20 cellular contexts compared by ENCODE assay signal in genomic region chr16:1832831-1833454, GRCh38. TPM values are rescaled to one million over a fixed set of nuclear protein-coding genes. Genes with fewer than 3 reads are reported as not detected.
A peak's percentile ranks its signal among the peaks of the same experiment; 100 is the strongest.
DNase-seq lines count a peak whose midpoint lies in the region; ATAC-seq and TF ChIP-seq lines count a peak whose summit lies in the region.
"Had no signal": no experiment of that assay in that cellular context is flagged by ENCODE, and none has a peak within 500 bp of the region (broad histone marks: within the 10 kb centered on the region; RNA-seq: fewer than 3 reads in every experiment).

No MANE protein-coding gene starts in this region.

- H3K9me3 ChIP-seq in HEK293 (ENCODE audit: control insufficient read depth, insufficient read depth, low read depth, low read length) (no peaks in the 10 kb centered on the region), SJCRH30 (replicated peaks) (no peaks in the 10 kb centered on the region), esophagus squamous epithelium (no peaks in the 10 kb centered on the region)

- WGBS in esophagus squamous epithelium, 2 donors, result 71 to 86% methylated on average over 5 of the region's 9 CpGs

- no peaks in the 10 kb centered on the region for H3K4me1 ChIP-seq in HEK293 (ENCODE audit: control insufficient read depth, insufficient read depth, low read length)
- H3K4me1 ChIP-seq in SJCRH30, result peaks cover 11% of the 10 kb centered on the region
- peaks cover 9 to 61% (median 26%) of the 10 kb centered on the region in 3 donors for H3K4me1 ChIP-seq in esophagus squamous epithelium

- no peak for ATAC-seq in GM18909 (IDR thresholded peaks at IDR 0.05; ENCODE audit: poor library complexity, unreplicated experiment)
- ATAC-seq: left ventricle myocardium superior had no signal

- POLR2A ChIA-PET in HEK293 (lab: Yijun Ruan, JAX), result no interaction called here

- H3K27ac ChIP-seq in HEK293 (ENCODE audit: extremely low read depth, low read depth, low read length), result no peak overlapping the region
- H3K27ac ChIP-seq in SJCRH30, result no peak overlapping the region
- H3K27ac ChIP-seq in esophagus squamous epithelium, result peak overlapping the region in 3 of 4 donors; percentile 39 to 86 (median 85)
- H3K27ac ChIP-seq: GM23248, VCaP had no signal

- H3K36me3 ChIP-seq in HEK293 (ENCODE audit: control insufficient read depth in 2 of 2, insufficient read depth in 1 of 2, low read length in 2 of 2) (peaks cover 0 to 15% of the 10 kb centered on the region in 2 experiments; a peak in 1 of 3 replicates), SJCRH30 (peaks cover 4% of the 10 kb centered on the region; the same call in 1 of the 2 replicates), esophagus squamous epithelium (peaks cover 0 to 31% (median 0%) of the 10 kb centered on the region in 3 donors)

- H3K4me3 ChIP-seq in HEK293 (ENCODE audit: low read depth, low read length) (no peak overlapping the region), SJCRH30 (no peak overlapping the region), esophagus squamous epithelium (no peak overlapping the region)
- H3K4me3 ChIP-seq: GM23248 had no signal

- H3K27me3 ChIP-seq in SJCRH30 (no peaks in the 10 kb centered on the region), esophagus squamous epithelium (no peaks in the 10 kb centered on the region)

- DNase-seq in COLO668 (lab: John Stamatoyannopoulos, UW; ENCODE audit: unreplicated experiment) (peak; percentile 46), SJCRH30 (peak; percentile 68), esophagus squamous epithelium (lab: John Stamatoyannopoulos, UW) (no peak), NCI-H1694 treated with DMSO at 0.1 percent for 48 hours (lab: John Stamatoyannopoulos, UW) (no peak), 8988T (no peak), T-helper 2 cell (no peak)
- DNase-seq: activated CD4-positive, alpha-beta T cell treated with anti-CD3 and anti-CD28 coated beads, Interleukin-2, amount 50 U/mL, for 4 hours; activated naive CD4-positive, alpha-beta T cell treated with anti-CD3 and anti-CD28 coated beads, Interleukin-2, amount 10 ng/mL, durations not matched to agents 7 days and 5 days; CD4-positive, CD25-positive, alpha-beta regulatory T cell; DMS153; effector CD8-positive, alpha-beta T cell; GM23248; head of caudate nucleus; left ventricle myocardium superior; NCI-H226; stimulated activated CD4-positive, alpha-beta T cell treated with anti-CD3 and anti-CD28 coated beads, Interleukin-15, amount 100 ng/mL, for 24 hours had no signal

- intact Hi-C loops in esophagus squamous epithelium (cut with DNase I), result no loop called here

- TF ChIP-seq CTCF in HEK293 (tag by site-specific recombination; IDR thresholded peaks at IDR 0.05) (no peak), esophagus squamous epithelium (IDR thresholded peaks at IDR 0.05) (no peak)

- TF ChIP-seq POLR2A in esophagus squamous epithelium (IDR thresholded peaks at IDR 0.05), result no peak

- CTCF ChIA-PET in HEK293 (lab: Yijun Ruan, JAX), result interaction anchor here (1.0 kb wide), 1 partner anchor 33 kb away, joined by 3 read pairs; no protein-coding TSS in a partner anchor

TF ChIP-seq in HEK293, 187 proteins besides CTCF, POLR2A, EP300 and RAD21 (continues in another document):
- TF ChIP-seq ZNF211 (tag by site-specific recombination; IDR thresholded peaks at IDR 0.05; ENCODE audit: low read depth) (no peak), AEBP2 (tag by site-specific recombination; IDR thresholded peaks at IDR 0.05; ENCODE audit: borderline replicate concordance) (no peak), GLIS1 (tag by site-specific recombination; IDR thresholded peaks at IDR 0.05) (peak; percentile 88), ZSCAN4 (tag by site-specific recombination; IDR thresholded peaks at IDR 0.05) (no peak), ZNF530 (tag by site-specific recombination; IDR thresholded peaks at IDR 0.05; ENCODE audit: low read depth) (no peak), PRDM10 (tag by site-specific recombination; IDR thresholded peaks at IDR 0.05) (0 out of 2 replicates have a peak, but pooled peaks have one; percentile 27), ZNF26 (tag by site-specific recombination; IDR thresholded peaks at IDR 0.05) (no peak), ZIC2 (tag by site-specific recombination; IDR thresholded peaks at IDR 0.05) (peak; percentile 41)

RNA-seq across cellular contexts. Expression of gene FAHD1, which starts 5.9 kb away (rescaled TPM):
- 16.2 and 19.5 TPM in 2 replicates for total RNA-seq in SJCRH30 (2014; rRNA removed; shearing (Covaris generic))
- 10 to 100 TPM; 34.3 to 52.3 (median 46.9) TPM for total RNA-seq in esophagus squamous epithelium

RNA-seq across cellular contexts. Expression of gene HAGH, which starts 6.3 kb away (rescaled TPM):
- 14.6 and 15.0 TPM in 2 replicates for total RNA-seq in SJCRH30 (2014; rRNA removed; shearing (Covaris generic))
- 10 to 100 TPM; 30.6 to 56.5 (median 43.4) TPM for total RNA-seq in esophagus squamous epithelium

RNA-seq across cellular contexts. Expression of gene MEIOB, which starts 39.0 kb away (rescaled TPM):
- total RNA-seq in SJCRH30 (2014; rRNA removed; shearing (Covaris generic)), result not detected in 2 replicates
- total RNA-seq in esophagus squamous epithelium, result under 1 TPM in 1 of 4 donors, not detected in 3; 0.76 TPM
- total RNA-seq: aorta; CD4-positive, CD25-positive, alpha-beta regulatory T cell; GM23248; left ventricle myocardium superior had no signal

RNA-seq across cellular contexts. Expression of gene IGFALS, which starts 39.4 kb away (rescaled TPM):
- not detected in 2 replicates for total RNA-seq in SJCRH30 (2014; rRNA removed; shearing (Covaris generic))
- total RNA-seq in esophagus squamous epithelium, result not detected
- total RNA-seq: aorta, GM23248, left ventricle myocardium superior had no signal

RNA-seq across cellular contexts. Expression of gene NUBP2, which starts 50.2 kb away (rescaled TPM):
- total RNA-seq in SJCRH30 (2014; rRNA removed; shearing (Covaris generic)), result 45.0 and 55.3 TPM in 2 replicates
- 10 to 100 TPM; 71.4 to 91.5 (median 79.5) TPM for total RNA-seq in esophagus squamous epithelium

Comparison
In these comparisons a context has a peak if more than half of its experiments do, and no peak if none do; other contexts are left out.
1. DNase-seq: peak in COLO668 (single experiment) and SJCRH30 (2 of 2); none in esophagus squamous epithelium (single experiment), NCI-H1694 treated with DMSO at 0.1 percent for 48 hours (single experiment), 8988T (single experiment) and T-helper 2 cell (0 of 5).
2. H3K27ac ChIP-seq: peak in esophagus squamous epithelium (3 of 4); none in HEK293 (single experiment) and SJCRH30 (single experiment).